ENCODE assay signal across 8 cellular contexts in genomic region chr11:47177846-47178245, GRCh38. TPM values are rescaled to one million over a fixed set of nuclear protein-coding genes. Genes with fewer than 3 reads are reported as not detected.
DNase-seq lines count a peak whose midpoint lies in the region; ATAC-seq and TF ChIP-seq lines count a peak whose summit lies in the region.

No MANE protein-coding gene starts in this region.

- H3K4me3 Mint-ChIP-seq in CD4-positive, alpha-beta memory T cell, result peak overlapping the region in 7 of 8 donors; percentile 15 to 100 (median 98)

- peaks cover 40% of the 10 kb centered on the region for H3K4me1 ChIP-seq in CD4-positive, alpha-beta memory T cell (ENCODE audit: insufficient read depth, low read length)
- peaks cover 3 to 55% (median 19%) of the 10 kb centered on the region in 3 donors for H3K4me1 ChIP-seq in gastroesophageal sphincter
- peaks cover 6% of the 10 kb centered on the region for H3K4me1 ChIP-seq in parathyroid adenoma

- H4K20me1 ChIP-seq in SU-DHL-6 (ENCODE audit: low read depth, low read length), result peaks cover 7% of the 10 kb centered on the region; the same call in 1 of the 2 replicates

- peaks cover 10 to 26% of the 10 kb centered on the region in 2 donors for H3K36me3 Mint-ChIP-seq in CD4-positive, alpha-beta memory T cell

- H3K27ac ChIP-seq in CD4-positive, alpha-beta memory T cell (ENCODE audit: low read depth, low read length), result peak overlapping the region; percentile 92
- H3K27ac ChIP-seq in SU-DHL-6 (ENCODE audit: low read depth, low read length), result peak overlapping the region; percentile 83
- peak overlapping the region; percentile 88 to 99 (median 97) for H3K27ac ChIP-seq in gastroesophageal sphincter
- peak overlapping the region; percentile 98 for H3K27ac ChIP-seq in parathyroid adenoma

- H3K27me3 Mint-ChIP-seq in CD4-positive, alpha-beta memory T cell, result peaks cover 0 to 5% of the 10 kb centered on the region in 2 donors

- no peak for DNase-seq in CD4-positive, alpha-beta memory T cell
- DNase-seq in NCI-H2196 (lab: John Stamatoyannopoulos, UW; ENCODE audit: unreplicated experiment) (no peak), SIG-M5 treated with dmso at 0.1 percent for 504 hours (lab: John Stamatoyannopoulos, UW; ENCODE audit: unreplicated experiment) (no peak), NCI-H187 (lab: John Stamatoyannopoulos, UW) (no peak)

- H3K79me2 ChIP-seq in SU-DHL-6 (ENCODE audit: insufficient read depth, low read length) (peaks cover 35% of the 10 kb centered on the region), parathyroid adenoma (peaks cover 31% of the 10 kb centered on the region)

- no peak for ATAC-seq in gastroesophageal sphincter
- ATAC-seq in GM19023 (IDR thresholded peaks at IDR 0.05; ENCODE audit: unreplicated experiment), result no peak

- H3K27ac Mint-ChIP-seq in CD4-positive, alpha-beta memory T cell, result peak overlapping the region; percentile 99 to 100 (median 99)

- no peaks in the 10 kb centered on the region for H3K9me2 ChIP-seq in SU-DHL-6 (replicated peaks; ENCODE audit: insufficient read depth, low read length)

- CTCF ChIA-PET in CD4-positive, alpha-beta memory T cell (lab: Charles Lee; ENCODE audit: partially characterized antibody), result interaction anchor here (0.7 to 3.7 kb wide), 24 partner anchors 10 to 293 kb away, joined by 3 to 42 read pairs (median 6); partner anchors contain the start of genes ACP2 and DDB2

- H3K4me1 Mint-ChIP-seq in CD4-positive, alpha-beta memory T cell, result peaks cover 15 to 53% (median 33%) of the 10 kb centered on the region in 4 donors

- TF ChIP-seq POLR2A in gastroesophageal sphincter (IDR thresholded peaks at IDR 0.05), result no peak

- intact Hi-C loops in CD4-positive, alpha-beta memory T cell (cut with micrococcal nuclease), result loop anchor here (1.0 to 10.0 kb wide), 10 partner anchors 8 to 677 kb away; partner anchors contain the start of genes ACP2, DDB2, KBTBD4 and NDUFS3

- peak overlapping the region in 1 of 2 donors; percentile 89 for H3K4me3 ChIP-seq in CD4-positive, alpha-beta memory T cell (ENCODE audit: low read length in 2 of 2)
- H3K4me3 ChIP-seq in SU-DHL-6 (ENCODE audit: insufficient read depth, low read length, poor library complexity, severe bottlenecking) (no peak overlapping the region), gastroesophageal sphincter (peak overlapping the region in 1 of 2 donors; percentile 84), parathyroid adenoma (ENCODE audit: low read depth, low read length) (no peak overlapping the region)

- peaks cover 19% of the 10 kb centered on the region for H3K36me3 ChIP-seq in CD4-positive, alpha-beta memory T cell (ENCODE audit: insufficient read depth, low read length)
- H3K36me3 ChIP-seq in SU-DHL-6 (ENCODE audit: low read length) (peaks cover 7% of the 10 kb centered on the region; the same call in 1 of the 2 replicates), gastroesophageal sphincter (peaks cover 0 to 65% of the 10 kb centered on the region in 2 donors), parathyroid adenoma (ENCODE audit: control insufficient read depth, insufficient read depth, low read length) (no peaks in the 10 kb centered on the region)

- WGBS in gastroesophageal sphincter (ENCODE audit: low coverage in 1 of 2), 2 donors, result no CpG with 5 or more reads among the region's 6 CpGs

- no peaks in the 10 kb centered on the region for H3K27me3 ChIP-seq in CD4-positive, alpha-beta memory T cell (ENCODE audit: insufficient read depth, low read length)
- no peaks in the 10 kb centered on the region for H3K27me3 ChIP-seq in SU-DHL-6 (ENCODE audit: low read length)
- no peaks in the 10 kb centered on the region for H3K27me3 ChIP-seq in gastroesophageal sphincter
- H3K27me3 ChIP-seq in parathyroid adenoma (ENCODE audit: control insufficient read depth, insufficient read depth, low read length), result no peaks in the 10 kb centered on the region

- H3K4me2 ChIP-seq in SU-DHL-6 (ENCODE audit: low read depth, low read length, poor library complexity, severe bottlenecking) (peak overlapping the region; percentile 84), parathyroid adenoma (ENCODE audit: low read length) (peak overlapping the region; percentile 96)

- no peaks in the 10 kb centered on the region for H3K9me3 ChIP-seq in CD4-positive, alpha-beta memory T cell (ENCODE audit: control insufficient read depth in 1 of 2, low read length in 2 of 2)
- H3K9me3 ChIP-seq in SU-DHL-6 (ENCODE audit: insufficient read depth, low read length) (no peaks in the 10 kb centered on the region), gastroesophageal sphincter (no peaks in the 10 kb centered on the region), parathyroid adenoma (ENCODE audit: control insufficient read depth, low read length) (no peaks in the 10 kb centered on the region)

- H3K9me3 Mint-ChIP-seq in CD4-positive, alpha-beta memory T cell, result no peaks in the 10 kb centered on the region

- no peaks in the 10 kb centered on the region for H3F3A ChIP-seq in SU-DHL-6 (ENCODE audit: insufficient read depth)

- TF ChIP-seq CTCF in SU-DHL-6 (IDR thresholded peaks at IDR 0.05; ENCODE audit: insufficient read depth, low read length, poor library complexity, severe bottlenecking), result no peak
- no peak for TF ChIP-seq CTCF in gastroesophageal sphincter (IDR thresholded peaks at IDR 0.05)
- no peak for TF ChIP-seq CTCF in parathyroid adenoma (IDR thresholded peaks at IDR 0.05)

- POLR2A ChIA-PET in CD4-positive, alpha-beta memory T cell (lab: Charles Lee; ENCODE audit: partially characterized antibody), result interaction anchor here (0.7 to 3.6 kb wide), 13 partner anchors 10 to 588 kb away, joined by 3 to 66 read pairs (median 7); partner anchors contain the start of genes ACP2, DDB2, MADD and NR1H3

- no peak for TF ChIP-seq EP300 in gastroesophageal sphincter (IDR thresholded peaks at IDR 0.05)

- H2AFZ ChIP-seq in SU-DHL-6 (ENCODE audit: low read depth, low read length, severe bottlenecking) (peak overlapping the region; percentile 42), parathyroid adenoma (peak overlapping the region; percentile 97)

- H3K9ac ChIP-seq in SU-DHL-6 (ENCODE audit: low read length) (peak overlapping the region; percentile 100), parathyroid adenoma (no peak overlapping the region)

RNA-seq across cellular contexts. Expression of gene ARFGAP2, which starts 1.2 kb away (rescaled TPM):
- 100 to 1,000 TPM; 141 to 142 TPM for total RNA-seq in CD4-positive, alpha-beta memory T cell
- 100 to 1,000 TPM in 1 of 2 donors, 10 to 100 TPM in 1; 88.6 to 134 TPM for polyA plus RNA-seq in CD4-positive, alpha-beta memory T cell
- 100 to 1,000 TPM; 127 to 223 (median 198) TPM for total RNA-seq in gastroesophageal sphincter

RNA-seq across cellular contexts. Expression of gene PACSIN3, which starts 8.4 kb away (rescaled TPM):
- 1 to 10 TPM in 1 of 2 experiments, not detected in 1; 1.3 TPM for total RNA-seq in CD4-positive, alpha-beta memory T cell
- polyA plus RNA-seq in CD4-positive, alpha-beta memory T cell, result under 1 TPM in 1 of 2 donors, not detected in 1; 0.23 TPM
- 10 to 100 TPM; 61.3 to 74.9 (median 65.3) TPM for total RNA-seq in gastroesophageal sphincter

RNA-seq across cellular contexts. Expression of gene DDB2, which starts 36.9 kb away (rescaled TPM):
- total RNA-seq in CD4-positive, alpha-beta memory T cell, result 100 to 1,000 TPM; 129 to 132 TPM
- 10 to 100 TPM; 36.2 to 40.2 TPM for polyA plus RNA-seq in CD4-positive, alpha-beta memory T cell
- 10 to 100 TPM; 18.6 to 44.2 (median 28.0) TPM for total RNA-seq in gastroesophageal sphincter

Comparison
In these comparisons a context has a peak if more than half of its experiments do, and no peak if none do; other contexts are left out.
1. RNA of gene PACSIN3, which starts 8.4 kb away (total RNA-seq): 61.3 to 74.9 TPM in gastroesophageal sphincter; 1.3 TPM in CD4-positive, alpha-beta memory T cell; every median in the first group is over 10 times any median in the second.
2. Peak in every context shown above with its lines, with median percentiles within 50 percentile points of each other: H3K27ac ChIP-seq.